ENCODE assay signal across 1 cellular context in genomic region chr2:171687287-171688128, GRCh38.
TF ChIP-seq lines count a peak whose summit lies in the region.

Gene DYNC1I2, plus strand, starts transcription at chr2:171687469. Its CDS starts 2,687 bp downstream, at chr2:171690156.

TF ChIP-seq in GM23338, 12 proteins besides CTCF, POLR2A, EP300 and RAD21 (continued from another document):
- no peak for TF ChIP-seq REST (IDR thresholded peaks at IDR 0.05; ENCODE audit: unreplicated experiment)
- peak; percentile 71 for TF ChIP-seq POLR2AphosphoS5 (IDR thresholded peaks at IDR 0.05; ENCODE audit: low read depth)
